In genomic region chr2:99150691-99151090, GRCh38 we compare ENCODE assay signal across 29 cellular contexts. TPM values are rescaled to one million over a fixed set of nuclear protein-coding genes. Genes with fewer than 3 reads are reported as not detected.
A peak's percentile ranks its signal among the peaks of the same experiment; 100 is the strongest.
DNase-seq lines count a peak whose midpoint lies in the region; ATAC-seq and TF ChIP-seq lines count a peak whose summit lies in the region.
"Had no signal": no experiment of that assay in that cellular context is flagged by ENCODE, and none has a peak within 500 bp of the region (broad histone marks: within the 10 kb centered on the region; RNA-seq: fewer than 3 reads in every experiment).

No MANE protein-coding gene starts in this region.

- H3K36me3 ChIP-seq in SK-N-MC (ENCODE audit: insufficient read depth, low read length), result no peaks in the 10 kb centered on the region
- H3K36me3 ChIP-seq: esophagus squamous epithelium, right lobe of liver, transverse colon had no signal

- TF ChIP-seq CTCF in omental fat pad (IDR thresholded peaks at IDR 0.05), result no peak

- H3K27ac ChIP-seq in SK-N-MC, result no peak overlapping the region
- H3K27ac ChIP-seq: 22Rv1, esophagus squamous epithelium, parathyroid adenoma, right lobe of liver, transverse colon had no signal

- DNase-seq in SKM-1 treated with dmso at 0.1 percent for 144 hours (lab: John Stamatoyannopoulos, UW; ENCODE audit: unreplicated experiment) (peak; percentile 27), SKM-1 (lab: John Stamatoyannopoulos, UW; ENCODE audit: unreplicated experiment) (no peak), LHCN-M2 (ENCODE audit: low read depth) (peak; percentile 54), SK-N-MC (ENCODE audit: low read depth, low spot score) (no peak), omental fat pad (ENCODE audit: low spot score) (no peak), NCI-H2107 (lab: John Stamatoyannopoulos, UW) (no peak)
- DNase-seq in NK-92 treated with Interleukin-12 subunit alpha and Interleukin-12 subunit beta, amount 100 ng/mL, for 24 hours (lab: John Stamatoyannopoulos, UW), result no peak
- DNase-seq: activated CD4-positive, CD25-positive, alpha-beta regulatory T cell treated with anti-CD3 and anti-CD28 coated beads, Interleukin-2, amount 50 U/mL, for 72 hours; activated T-cell treated with anti-CD3 and anti-CD28 coated beads, Interleukin-2, amount 50 U/mL, for 4 hours; aorta; caudate nucleus; CD8-positive, alpha-beta memory T cell; esophagus squamous epithelium; kidney glomerular epithelial cell; mucosa of descending colon; NCI-H1092 treated with DMSO at 0.1 percent for 48 hours; NCI-H1930; NCI-H748 treated with DMSO at 0.1 percent for 48 hours; PC-3; right lobe of liver; stimulated activated CD4-positive, alpha-beta T cell treated with anti-CD3 and anti-CD28 coated beads, Interleukin-15, amount 100 ng/mL, for 24 hours; stimulated activated naive CD8-positive, alpha-beta T cell treated with anti-CD3 and anti-CD28 coated beads, Interleukin-15, amount 100 ng/mL, for 72 hours; transverse colon had no signal

- H3K9ac ChIP-seq in SK-N-MC (ENCODE audit: insufficient read length), result peak overlapping the region; percentile 19
- H3K9ac ChIP-seq: parathyroid adenoma had no signal

- H3K9me3 ChIP-seq in SK-N-MC (ENCODE audit: low read depth, low read length), result no peaks in the 10 kb centered on the region
- H3K9me3 ChIP-seq: esophagus squamous epithelium, mucosa of descending colon, right lobe of liver, transverse colon had no signal

- ATAC-seq in omental fat pad (ENCODE audit: low FRiP score), result peak; percentile 50
- no peak for ATAC-seq in HG03280 (IDR thresholded peaks at IDR 0.05; ENCODE audit: unreplicated experiment)
- ATAC-seq: activated naive CD4-positive, alpha-beta T cell treated with anti-CD3 and anti-CD28 coated beads, Interleukin-2, amount 50 U/mL, for 72 hours; activated T-cell treated with anti-CD3 and anti-CD28 coated beads, Interleukin-2, amount 50 U/mL, for 4 hours; mucosa of descending colon; PC-3; right lobe of liver; Right ventricle myocardium inferior; stimulated activated naive CD8-positive, alpha-beta T cell treated with anti-CD3 and anti-CD28 coated beads, Interleukin-15, amount 100 ng/mL, for 72 hours had no signal

- no peak overlapping the region for H3K4me3 ChIP-seq in SK-N-MC
- H3K4me3 ChIP-seq: esophagus squamous epithelium, lung, mucosa of descending colon, right lobe of liver, transverse colon had no signal

RNA-seq across cellular contexts. Expression of gene TSGA10, which starts 4.1 kb away (rescaled TPM):
- 1.5 and 2.5 TPM in 2 replicates for total RNA-seq in LHCN-M2 (2014; rRNA removed)
- 2.0 TPM for polyA plus RNA-seq in LHCN-M2 (2012)
- 10 to 100 TPM in 2 of 4 donors, 1 to 10 TPM in 2; 4.7 to 19.5 (median 8.5) TPM for total RNA-seq in omental fat pad

RNA-seq across cellular contexts. Expression of gene LIPT1, which starts 4.1 kb away (rescaled TPM):
- total RNA-seq in LHCN-M2 (2014; rRNA removed) (5.2 and 7.1 TPM in 2 replicates), omental fat pad (10 to 100 TPM in 1 of 4 donors, 1 to 10 TPM in 3; 3.4 to 13.4 (median 7.0) TPM)
- 1.9 TPM for polyA plus RNA-seq in LHCN-M2 (2012)

RNA-seq across cellular contexts. Expression of gene C2orf15, which starts 9.2 kb away (rescaled TPM):
- total RNA-seq in LHCN-M2 (2014; rRNA removed) (not detected in 2 replicates), omental fat pad (1 to 10 TPM in 1 of 4 donors, under 1 TPM in 2, not detected in 1; 0.69 to 1.3 (median 0.95) TPM)
- polyA plus RNA-seq in LHCN-M2 (2012), result not detected
- total RNA-seq: Right ventricle myocardium inferior had no signal

RNA-seq across cellular contexts. Expression of gene MITD1, which starts 30.2 kb away (rescaled TPM):
- total RNA-seq in LHCN-M2 (2014; rRNA removed) (23.4 and 29.0 TPM in 2 replicates), omental fat pad (10 to 100 TPM; 15.3 to 38.3 (median 24.1) TPM)
- polyA plus RNA-seq in LHCN-M2 (2012), result 17.4 TPM

RNA-seq across cellular contexts. Expression of gene MRPL30, which starts 30.3 kb away (rescaled TPM):
- total RNA-seq in LHCN-M2 (2014; rRNA removed), result 36.9 and 38.6 TPM in 2 replicates
- polyA plus RNA-seq in LHCN-M2 (2012), result 18.6 TPM
- total RNA-seq in omental fat pad, result 10 to 100 TPM; 18.4 to 22.6 (median 21.2) TPM

Comparison
In these comparisons a context has a peak if more than half of its experiments do, and no peak if none do; other contexts are left out.
1. DNase-seq: peak in SKM-1 treated with dmso at 0.1 percent for 144 hours (single experiment) and LHCN-M2 (single experiment); none in SKM-1 (single experiment), SK-N-MC (single experiment), omental fat pad (single experiment), NCI-H2107 (single experiment) and NK-92 treated with Interleukin-12 subunit alpha and Interleukin-12 subunit beta, amount 100 ng/mL, for 24 hours (single experiment).